Comparison of ENCODE assay signal across 29 cellular contexts in genomic region chr10:9126728-9127127, GRCh38.
"Had no signal": no experiment of that assay in that cellular context is flagged by ENCODE, and none has a peak within 500 bp of the region (broad histone marks: within the 10 kb centered on the region; RNA-seq: fewer than 3 reads in every experiment).

No MANE protein-coding gene starts in this region.

- H3K4me1 ChIP-seq: parathyroid adenoma, psoas muscle, right lobe of liver, sigmoid colon, stomach, thyroid gland, tibial nerve, upper lobe of left lung, vagina had no signal

- H3K9me3 Mint-ChIP-seq: nephron progenitor cell; neural crest cell; stimulated activated effector memory CD8-positive, alpha-beta T cell treated with anti-CD3 and anti-CD28 coated beads, Interleukin-12 subunit alpha, Interleukin-12 subunit beta, amount 100 ng/mL, for 72 hours; stimulated activated naive B cell treated with anti-CD40 and anti-IgM and Interleukin-4, amounts not matched to agents 10 μg/mL and 1 μg/mL and 100 μg/mL, for 72 hours had no signal

- H3K36me3 ChIP-seq: neutrophil, right lobe of liver, sigmoid colon, stomach, thoracic aorta, thyroid gland, tibial nerve, upper lobe of left lung, vagina had no signal

- H3K9ac ChIP-seq: parathyroid adenoma had no signal

- H3K27me3 ChIP-seq: neutrophil, right lobe of liver, sigmoid colon, stomach, thyroid gland, tibial nerve, upper lobe of left lung, vagina had no signal

- H2AFZ ChIP-seq: parathyroid adenoma had no signal

- H3K27ac Mint-ChIP-seq: naive thymus-derived CD8-positive, alpha-beta T cell; natural killer cell treated with Interleukin-12 subunit alpha and Interleukin-12 subunit beta and Interleukin-15 and Interleukin-18, amount 100 ng/mL, for 72 hours; nephron progenitor cell; progenitor cell of endocrine pancreas; stimulated activated effector memory CD8-positive, alpha-beta T cell treated with anti-CD3 and anti-CD28 coated beads, Interleukin-12 subunit alpha, Interleukin-12 subunit beta, amount 100 ng/mL, for 72 hours; stimulated activated naive B cell treated with anti-CD40 and anti-IgM and Interleukin-4, amounts not matched to agents 10 μg/mL and 1 μg/mL and 100 μg/mL, for 72 hours had no signal

- FAIRE-seq: small intestine, urothelium cell line had no signal

- H3K4me1 Mint-ChIP-seq: naive thymus-derived CD8-positive, alpha-beta T cell; nephron progenitor cell; neural crest cell; stimulated activated effector memory CD8-positive, alpha-beta T cell treated with anti-CD3 and anti-CD28 coated beads, Interleukin-12 subunit alpha, Interleukin-12 subunit beta, amount 100 ng/mL, for 72 hours; stimulated activated naive B cell treated with anti-CD40 and anti-IgM and Interleukin-4, amounts not matched to agents 10 μg/mL and 1 μg/mL and 100 μg/mL, for 72 hours had no signal

- H3K27me3 Mint-ChIP-seq: naive thymus-derived CD8-positive, alpha-beta T cell had no signal

- H3K79me2 ChIP-seq: parathyroid adenoma had no signal

- ATAC-seq: naive thymus-derived CD8-positive, alpha-beta T cell; natural killer cell treated with Interleukin-12 subunit alpha and Interleukin-12 subunit beta and Interleukin-15 and Interleukin-18, amount 100 ng/mL, for 72 hours; psoas muscle; right cardiac atrium; right lobe of liver; stimulated activated effector memory CD8-positive, alpha-beta T cell treated with anti-CD3 and anti-CD28 coated beads, Interleukin-12 subunit alpha, Interleukin-12 subunit beta, amount 100 ng/mL, for 72 hours; stimulated activated naive B cell treated with anti-CD40 and anti-IgM and Interleukin-4, amounts not matched to agents 10 μg/mL and 1 μg/mL and 100 μg/mL, for 72 hours had no signal

- H3K36me3 Mint-ChIP-seq: natural killer cell treated with Interleukin-12 subunit alpha and Interleukin-12 subunit beta and Interleukin-15 and Interleukin-18, amount 100 ng/mL, for 72 hours; stimulated activated effector memory CD8-positive, alpha-beta T cell treated with anti-CD3 and anti-CD28 coated beads, Interleukin-12 subunit alpha, Interleukin-12 subunit beta, amount 100 ng/mL, for 72 hours; stimulated activated naive B cell treated with anti-CD40 and anti-IgM and Interleukin-4, amounts not matched to agents 10 μg/mL and 1 μg/mL and 100 μg/mL, for 72 hours had no signal

- H3K4me3 ChIP-seq: psoas muscle, right lobe of liver, sigmoid colon, stomach, thoracic aorta, thyroid gland, tibial nerve, upper lobe of left lung, vagina had no signal

- DNase-seq: naive thymus-derived CD8-positive, alpha-beta T cell; nephron progenitor cell; nucleus accumbens; posterior cingulate gyrus; psoas muscle; right cardiac atrium; right lobe of liver; sigmoid colon; small intestine; stimulated activated CD4-positive, alpha-beta T cell treated with anti-CD3 and anti-CD28 coated beads, Interleukin-15, amount 100 ng/mL, for 24 hours; stimulated activated CD4-positive, alpha-beta T cell treated with anti-CD3 and anti-CD28 coated beads, Interleukin-2, amount 100 ng/mL, for 24 hours; stimulated activated CD4-positive, alpha-beta T cell treated with anti-CD3 and anti-CD28 coated beads, Interleukin-2, amount 100 ng/mL, for 48 hours; stimulated activated CD4-positive, alpha-beta T cell treated with anti-CD3 and anti-CD28 coated beads, Interleukin-4, amount 100 ng/mL, for 24 hours; stimulated activated naive B cell treated with anti-CD40 and anti-IgM and Interleukin-4, amounts not matched to agents 10 μg/mL and 1 μg/mL and 100 μg/mL, for 72 hours; stimulated activated naive CD4-positive, alpha-beta T cell treated with Interleukin-2 at 50 U/mL for 16 hours; stomach; thyroid gland; trophoblast cell; upper lobe of left lung had no signal

- H3K9me3 ChIP-seq: neutrophil, psoas muscle, right lobe of liver, sigmoid colon, stomach, thoracic aorta, thyroid gland, tibial nerve, upper lobe of left lung, vagina had no signal

- H3K4me3 Mint-ChIP-seq: naive thymus-derived CD8-positive, alpha-beta T cell; natural killer cell treated with Interleukin-12 subunit alpha and Interleukin-12 subunit beta and Interleukin-15 and Interleukin-18, amount 100 ng/mL, for 72 hours; nephron progenitor cell; neural crest cell; stimulated activated effector memory CD8-positive, alpha-beta T cell treated with anti-CD3 and anti-CD28 coated beads, Interleukin-12 subunit alpha, Interleukin-12 subunit beta, amount 100 ng/mL, for 72 hours; stimulated activated naive B cell treated with anti-CD40 and anti-IgM and Interleukin-4, amounts not matched to agents 10 μg/mL and 1 μg/mL and 100 μg/mL, for 72 hours had no signal

- H3K27ac ChIP-seq: neutrophil, parathyroid adenoma, psoas muscle, right lobe of liver, sigmoid colon, stomach, thoracic aorta, thyroid gland, tibial nerve, upper lobe of left lung, vagina had no signal
